ENCODE assay signal across 8 cellular contexts in genomic region chr14:58427289-58428010, GRCh38. TPM values are rescaled to one million over a fixed set of nuclear protein-coding genes. Genes with fewer than 3 reads are reported as not detected.
DNase-seq lines count a peak whose midpoint lies in the region; ATAC-seq and TF ChIP-seq lines count a peak whose summit lies in the region.

KIAA0586 (plus strand) TSS chr14:58427719; CDS start chr14:58428265, 546 bp downstream.
TIMM9 (minus strand) TSS chr14:58427531; CDS start chr14:58411945, 15,586 bp downstream.

- H3F3A ChIP-seq in SK-N-SH (replicated peaks; ENCODE audit: insufficient read depth) = peaks cover 18% of the 10 kb centered on the region

- 1% methylated on average over 32 of the region's 32 CpGs for WGBS in SK-N-SH (ENCODE audit: low lambda C conversion rate)
- 0% methylated on average over 32 of the region's 32 CpGs for WGBS in suprapubic skin

- POLR2A ChIA-PET in SK-N-SH (lab: Yijun Ruan, JAX) = interaction anchor here (0.6 to 2.3 kb wide), 2 partner anchors 129 to 1057 kb away, joined by 4 to 8 read pairs; partner anchors contain the start of genes ARID4A, JKAMP and L3HYPDH

- H3K27ac ChIP-seq in SK-N-SH (ENCODE audit: low read depth in 2 of 2, low read length in 1 of 2) (peak within 1 kb of the TSS; percentile 91 to 99), suprapubic skin (peak within 1 kb of the TSS; percentile 91)

- H4K20me1 ChIP-seq in SK-N-SH (ENCODE audit: insufficient read depth) = no peaks in the 10 kb centered on the region

- CTCF ChIA-PET in SK-N-SH (lab: Yijun Ruan, JAX) = interaction anchor here (1.0 to 5.4 kb wide), 2 partner anchors 31 to 64 kb away, joined by 3 to 19 read pairs; partner anchors contain the start of gene TOMM20L

- peak; percentile 88 for ATAC-seq in HG02571 (IDR thresholded peaks at IDR 0.05; ENCODE audit: unreplicated experiment)

- DNase-seq in GM04504 (ENCODE audit: low read depth) (peak; percentile 97), NCI-H1048 (lab: John Stamatoyannopoulos, UW) (peak; percentile 96), SK-N-SH (peak; percentile 88), globus pallidus (ENCODE audit: low spot score) (peak; percentile 96), nucleus accumbens (lab: John Stamatoyannopoulos, UW) (peak; percentile 48 to 96 (median 88)), suprapubic skin (ENCODE audit: low spot score in 2 of 2) (peak; percentile 98)
- DNase-seq in activated naive CD4-positive, alpha-beta T cell treated with anti-CD3 and anti-CD28 coated beads, Interleukin-2, amount 50 U/mL, for 16 hours = peak; percentile 96

- no peak for TF ChIP-seq RAD21 in SK-N-SH (IDR thresholded peaks at IDR 0.05; ENCODE audit: low read length)

- H2AFZ ChIP-seq in SK-N-SH (ENCODE audit: low read depth) = peak within 1 kb of the TSS; percentile 97

- H3K4me1 ChIP-seq in SK-N-SH (ENCODE audit: control insufficient read depth in 1 of 2, insufficient read depth in 2 of 2, low read depth in 1 of 2, low read length in 1 of 2) = peaks cover 0 to 6% of the 10 kb centered on the region in 2 experiments; a peak in 3 of 4 replicates
- peaks cover 23% of the 10 kb centered on the region for H3K4me1 ChIP-seq in suprapubic skin

- H3K27me3 ChIP-seq in SK-N-SH (ENCODE audit: insufficient read depth) (no peaks in the 10 kb centered on the region), suprapubic skin (no peaks in the 10 kb centered on the region)

- TF ChIP-seq POLR2A in suprapubic skin (IDR thresholded peaks at IDR 0.05) = peak in 1 of 2 donors; percentile 66

- peaks cover 66% of the 10 kb centered on the region for H3K79me2 ChIP-seq in SK-N-SH (ENCODE audit: insufficient read depth)

- no peak for TF ChIP-seq CTCF in SK-N-SH (IDR thresholded peaks at IDR 0.05)
- no peak for TF ChIP-seq CTCF in suprapubic skin (IDR thresholded peaks at IDR 0.05)

- H3K9me2 ChIP-seq in SK-N-SH = no peaks in the 10 kb centered on the region

- peak within 1 kb of the TSS; percentile 90 for H3K4me2 ChIP-seq in SK-N-SH

- H3K4me3 ChIP-seq in SK-N-SH (ENCODE audit: low read depth in 2 of 2, low read length in 1 of 2) = peak within 1 kb of the TSS; percentile 80 to 90
- peak within 1 kb of the TSS; percentile 93 for H3K4me3 ChIP-seq in suprapubic skin

- H3K36me3 ChIP-seq in SK-N-SH (replicated peaks in 1 of 2; ENCODE audit: control insufficient read depth in 1 of 2, insufficient read depth in 2 of 2, low read length in 1 of 2) = peaks cover 10 to 23% of the 10 kb centered on the region in 2 experiments
- H3K36me3 ChIP-seq in suprapubic skin = peaks cover 9% of the 10 kb centered on the region

- H3K9ac ChIP-seq in SK-N-SH = peak within 1 kb of the TSS; percentile 90

- no peaks in the 10 kb centered on the region for H3K9me3 ChIP-seq in SK-N-SH
- no peaks in the 10 kb centered on the region for H3K9me3 ChIP-seq in suprapubic skin

- TF ChIP-seq EP300 in SK-N-SH (IDR thresholded peaks at IDR 0.05; ENCODE audit: borderline replicate concordance in 1 of 2, low read depth in 1 of 2, low read length in 1 of 2) = peak; percentile 72 to 95
- TF ChIP-seq EP300 in suprapubic skin (IDR thresholded peaks at IDR 0.05) = peak; percentile 21

TF ChIP-seq in SK-N-SH, 30 proteins besides CTCF, POLR2A, EP300 and RAD21 (continues in another document):
- TF ChIP-seq SIN3A (IDR thresholded peaks at IDR 0.05; ENCODE audit: borderline replicate concordance, low read depth, low read length) (peak; percentile 36), GABPA (IDR thresholded peaks at IDR 0.05; ENCODE audit: low read depth) (peak; percentile 70), MXI1 (IDR thresholded peaks at IDR 0.05; ENCODE audit: low read depth, low read length) (peak; percentile 63), REST (IDR thresholded peaks at IDR 0.05; ENCODE audit: low read depth, low read length) (peak; percentile 46; the same call in 1 of the 2 replicates), YY1 (IDR thresholded peaks at IDR 0.05; ENCODE audit: low read depth) (peak; percentile 79; the same call in 1 of the 2 replicates), FOSL2 (IDR thresholded peaks at IDR 0.05; ENCODE audit: borderline replicate concordance, low read depth) (peak; percentile 20; the same call in 1 of the 2 replicates), SMC3 (IDR thresholded peaks at IDR 0.05; ENCODE audit: low read depth, low read length) (no peak), PBX3 (IDR thresholded peaks at IDR 0.05) (peak; percentile 28), TEAD4 (IDR thresholded peaks at IDR 0.05; ENCODE audit: borderline replicate concordance, insufficient read depth) (0 out of 2 replicates have a peak, but pooled peaks have one; percentile 6), ZBTB33 (IDR thresholded peaks at IDR 0.05; ENCODE audit: borderline replicate concordance, low read depth) (no peak), EZH2phosphoT487 (IDR thresholded peaks at IDR 0.05; ENCODE audit: borderline replicate concordance, low read depth) (no peak), JUND (IDR thresholded peaks at IDR 0.05) (no peak), FOXJ3 (CRISPR knock-in tag; IDR thresholded peaks at IDR 0.05) (no peak), NRF1 (IDR thresholded peaks at IDR 0.05; ENCODE audit: low read depth, low read length) (peak; percentile 86), TAF1 (IDR thresholded peaks at IDR 0.05; ENCODE audit: borderline replicate concordance, low read depth, low read length) (peak; percentile 71; the same call in 1 of the 2 replicates), MAX (IDR thresholded peaks at IDR 0.05; ENCODE audit: low read depth) (no peak), MEF2A (IDR thresholded peaks at IDR 0.05; ENCODE audit: borderline replicate concordance, low read depth) (no peak)

RNA-seq across cellular contexts. Expression of gene KIAA0586, which starts in this region (rescaled TPM):
- 7.5 and 9.2 TPM in 2 replicates for polyA plus RNA-seq in SK-N-SH (2012; rRNA removed)
- 8.7 and 9.1 TPM in 2 replicates for polyA plus RNA-seq in SK-N-SH (2012; cell fraction: cytosol; rRNA removed)
- polyA plus RNA-seq in SK-N-SH (2012; cell fraction: nucleus; rRNA removed) = 7.9 and 12.8 TPM in 2 replicates
- total RNA-seq in suprapubic skin = 10 to 100 TPM; 11.1 to 37.1 (median 16.5) TPM

RNA-seq across cellular contexts. Expression of gene TIMM9, which starts in this region (rescaled TPM):
- 17.9 and 20.3 TPM in 2 replicates for polyA plus RNA-seq in SK-N-SH (2012; rRNA removed)
- polyA plus RNA-seq in SK-N-SH (2012; cell fraction: cytosol; rRNA removed) = 30.6 and 34.6 TPM in 2 replicates
- 5.5 and 8.5 TPM in 2 replicates for polyA plus RNA-seq in SK-N-SH (2012; cell fraction: nucleus; rRNA removed)
- 10 to 100 TPM; 44.9 to 61.7 (median 57.6) TPM for total RNA-seq in suprapubic skin

Comparison
In these comparisons a context has a peak if more than half of its experiments do, and no peak if none do; other contexts are left out.
1. Peak in every context shown above with its lines: DNase-seq, ATAC-seq, H3K4me3 ChIP-seq and H3K27ac ChIP-seq.